ENCODE assay signal across 9 cellular contexts in the genomic region with DNA sequence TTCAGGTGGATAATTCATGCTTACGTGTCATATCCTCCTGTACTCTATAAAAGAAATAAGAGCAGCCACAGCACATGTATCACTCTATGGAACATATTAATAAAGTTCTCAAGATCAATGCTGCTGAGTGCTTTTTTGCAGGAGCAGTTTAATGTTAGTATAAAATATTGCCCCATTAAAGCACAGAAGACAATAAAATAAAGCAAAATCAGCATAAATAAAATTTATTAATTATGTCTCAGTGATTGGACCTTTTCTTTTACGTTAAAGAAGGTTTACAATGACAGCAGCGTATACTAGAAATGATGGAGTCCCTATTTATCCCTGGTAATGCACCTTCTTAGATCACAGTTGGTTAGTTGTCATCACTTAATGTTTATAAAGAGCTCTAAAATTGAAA.
"Had no signal": no experiment of that assay in that cellular context is flagged by ENCODE, and none has a peak within 500 bp of the region (broad histone marks: within the 10 kb centered on the region; RNA-seq: fewer than 3 reads in every experiment).

No MANE protein-coding gene starts in this region.

- H3K27me3 Mint-ChIP-seq: IgD-negative memory B cell had no signal

- H3K27ac ChIP-seq: HL-60 had no signal

- H3K4me2 ChIP-seq: GM23338 had no signal

- H3K4me3 Mint-ChIP-seq: GM23338, HFFc6, IgD-negative memory B cell had no signal

- H3K9me3 Mint-ChIP-seq: GM23338 had no signal

- DNase-seq: HFFc6, KG1 had no signal

- H3K27ac Mint-ChIP-seq: GM23338, HFFc6, IgD-negative memory B cell had no signal

- H3K4me1 Mint-ChIP-seq: IgD-negative memory B cell had no signal

- H3K4me1 ChIP-seq: HAP-1 had no signal

- FAIRE-seq: H1, H54 had no signal

- H3K36me3 Mint-ChIP-seq: IgD-negative memory B cell had no signal

- H2AFZ ChIP-seq: GM23338 had no signal

- H3K9me3 ChIP-seq: HAP-1 had no signal

- ATAC-seq: GM23338, HCT116 had no signal

- H3K36me3 ChIP-seq: HAP-1 had no signal

- H3K4me3 ChIP-seq: GM23338, HAP-1 had no signal
